8 cellular contexts compared by ENCODE assay signal in genomic region chr15:74889390-74889881, GRCh38. TPM values are rescaled to one million over a fixed set of nuclear protein-coding genes. Genes with fewer than 3 reads are reported as not detected.
A peak's percentile ranks its signal among the peaks of the same experiment; 100 is the strongest.
DNase-seq lines count a peak whose midpoint lies in the region; ATAC-seq, FAIRE-seq and TF ChIP-seq lines count a peak whose summit lies in the region.

No MANE protein-coding gene starts in this region.

- H3K9ac ChIP-seq in MM.1S (ENCODE audit: low read length), result peak overlapping the region; percentile 73; the same call in 1 of the 2 replicates
- H3K9ac ChIP-seq in GM12878 (ENCODE audit: control insufficient read depth, insufficient read depth, low read length), result peak overlapping the region; percentile 84; the same call in 1 of the 2 replicates

- H3K9me3 ChIP-seq in MM.1S (replicated peaks; ENCODE audit: insufficient read depth, low read length), result no peaks in the 10 kb centered on the region
- H3K9me3 ChIP-seq in GM12878 (replicated peaks; ENCODE audit: control insufficient read depth, insufficient read depth, low read length), result no peaks in the 10 kb centered on the region

- peak overlapping the region; percentile 95 for H3K27ac Mint-ChIP-seq in stimulated activated effector memory CD8-positive, alpha-beta T cell treated with anti-CD3 and anti-CD28 coated beads, Interleukin-12 subunit alpha, Interleukin-12 subunit beta, amount 100 ng/mL, for 72 hours

- H3K4me2 ChIP-seq in MM.1S (ENCODE audit: low read depth, low read length) (peak overlapping the region; percentile 93), GM12878 (ENCODE audit: control insufficient read depth, insufficient read depth) (peak overlapping the region; percentile 85)

- RAD21 ChIA-PET in GM12878 (lab: Charles Lee; ENCODE audit: unreplicated experiment), result interaction anchor here (1.0 to 1.2 kb wide), 3 partner anchors 10 to 118 kb away, joined by 3 to 5 read pairs (median 3); no protein-coding TSS in a partner anchor

- H3K27me3 ChIP-seq in MM.1S (replicated peaks; ENCODE audit: insufficient read depth, low read length) (no peaks in the 10 kb centered on the region), GM12878 (replicated peaks in 1 of 2; ENCODE audit: control insufficient read depth in 2 of 2, insufficient read depth in 2 of 2, low read length in 1 of 2) (no peaks in the 10 kb centered on the region)

- ATAC-seq in GM19372 (IDR thresholded peaks at IDR 0.05; ENCODE audit: low read depth, unreplicated experiment), result peak; percentile 12
- ATAC-seq in GM12878, result no peak
- no peak for ATAC-seq in stimulated activated effector memory CD8-positive, alpha-beta T cell treated with anti-CD3 and anti-CD28 coated beads, Interleukin-12 subunit alpha, Interleukin-12 subunit beta, amount 100 ng/mL, for 72 hours

- peaks cover 45% of the 10 kb centered on the region for H3K36me3 Mint-ChIP-seq in stimulated activated effector memory CD8-positive, alpha-beta T cell treated with anti-CD3 and anti-CD28 coated beads, Interleukin-12 subunit alpha, Interleukin-12 subunit beta, amount 100 ng/mL, for 72 hours

- H3K4me1 ChIP-seq in MM.1S (ENCODE audit: low read length) (peaks cover 36% of the 10 kb centered on the region), GM12878 (ENCODE audit: control insufficient read depth, insufficient read depth, low read length) (peaks cover 28% of the 10 kb centered on the region)

- H3K4me3 ChIP-seq in MM.1S (ENCODE audit: low read length) (peak overlapping the region; percentile 92), GM12878 (peak overlapping the region; percentile 83; the same call in 1 of the 2 replicates)

- H3K36me3 ChIP-seq in MM.1S (replicated peaks; ENCODE audit: insufficient read depth, low read length) (no peaks in the 10 kb centered on the region), GM12878 (ENCODE audit: control insufficient read depth in 2 of 2, insufficient read depth in 2 of 2, low read length in 1 of 2) (peaks cover 0 to 6% of the 10 kb centered on the region in 2 experiments; a peak in 2 of 4 replicates)

- peak overlapping the region; percentile 87 for H3K4me3 Mint-ChIP-seq in stimulated activated effector memory CD8-positive, alpha-beta T cell treated with anti-CD3 and anti-CD28 coated beads, Interleukin-12 subunit alpha, Interleukin-12 subunit beta, amount 100 ng/mL, for 72 hours

- H3K79me2 ChIP-seq in MM.1S (ENCODE audit: low read length), result peaks cover 9% of the 10 kb centered on the region; the same call in 1 of the 2 replicates
- H3K79me2 ChIP-seq in GM12878 (ENCODE audit: control insufficient read depth, insufficient read depth, low read length), result peaks cover 12% of the 10 kb centered on the region

- DNase-seq in AG20443 (ENCODE audit: low spot score) (peak; percentile 66), MM.1S (no peak), GM12878 (ENCODE audit: low read depth, low spot score) (no peak), iPS-NIHi11 (ENCODE audit: low spot score) (peak; percentile 61), HT-29 (ENCODE audit: low spot score) (no peak), NCI-H1092 (lab: John Stamatoyannopoulos, UW) (no peak)
- no peak for DNase-seq in stimulated activated effector memory CD8-positive, alpha-beta T cell treated with anti-CD3 and anti-CD28 coated beads, Interleukin-12 subunit alpha, Interleukin-12 subunit beta, amount 100 ng/mL, for 72 hours (ENCODE audit: low spot score in 2 of 2)

- POLR2A ChIA-PET in GM12878 (lab: Charles Lee), result interaction anchor here (0.6 to 1.9 kb wide), 7 partner anchors 10 to 1201 kb away, joined by 3 to 10 read pairs (median 5); partner anchors contain the start of gene SCAMP2

- TF ChIP-seq CTCF in MM.1S (IDR thresholded peaks at IDR 0.05; ENCODE audit: low read length) (no peak), GM12878 (IDR thresholded peaks at IDR 0.05 in 2 of 3, conservative IDR thresholded peaks at IDR 0.05 in 1 of 3; ENCODE audit: control insufficient read depth in 2 of 3, extremely low read depth in 1 of 3, insufficient read depth in 1 of 3, low read depth in 3 of 3, low read length in 3 of 3) (no peak)

- SMC1A ChIA-PET in GM12878 (lab: Charles Lee; ENCODE audit: uncharacterized antibody, unreplicated experiment), result interaction anchor here (0.9 to 1.9 kb wide), 7 partner anchors 10 to 117 kb away, joined by 3 to 7 read pairs (median 5); partner anchors contain the start of gene FAM219B

- H2AFZ ChIP-seq in MM.1S (ENCODE audit: low read length), result peak overlapping the region; percentile 94
- H2AFZ ChIP-seq in GM12878 (ENCODE audit: control insufficient read depth, low read depth, low read length), result peak overlapping the region; percentile 96

- no peak for TF ChIP-seq POLR2A in GM12878 (IDR thresholded peaks at IDR 0.05; ENCODE audit: low read depth, low read length)

- no TSS peak for BruUV-seq in GM12878 (replicated peaks; lab: Mats Ljungman, UMichigan)

- H3F3A ChIP-seq in MM.1S (ENCODE audit: insufficient read depth, low read length), result 0 out of 2 replicates have a peak, but pooled peaks cover 3% of the 10 kb centered on the region

- no peak for FAIRE-seq in GM12878 (lab: Jason Lieb, UNC)

- no peak for TF ChIP-seq EP300 in GM12878 (IDR thresholded peaks at IDR 0.05; ENCODE audit: borderline replicate concordance in 1 of 2, control insufficient read depth in 1 of 2, low read depth in 2 of 2, low read length in 2 of 2)

- in situ Hi-C loops in GM12878 (cut with MboI), result no loop called here

- H3K9me3 Mint-ChIP-seq in stimulated activated effector memory CD8-positive, alpha-beta T cell treated with anti-CD3 and anti-CD28 coated beads, Interleukin-12 subunit alpha, Interleukin-12 subunit beta, amount 100 ng/mL, for 72 hours, result no peaks in the 10 kb centered on the region

- H3K9me2 ChIP-seq in MM.1S (replicated peaks; ENCODE audit: insufficient read depth, low read length), result no peaks in the 10 kb centered on the region

- 26% methylated on average over 8 of the region's 8 CpGs for WGBS in GM12878 (ENCODE audit: insufficient coverage, insufficient replicate concordance, low lambda C conversion rate, missing lambda C conversion rate)

- H3K4me1 Mint-ChIP-seq in stimulated activated effector memory CD8-positive, alpha-beta T cell treated with anti-CD3 and anti-CD28 coated beads, Interleukin-12 subunit alpha, Interleukin-12 subunit beta, amount 100 ng/mL, for 72 hours, result peaks cover 51% of the 10 kb centered on the region

- H4K20me1 ChIP-seq in MM.1S (ENCODE audit: insufficient read depth, low read length) (no peaks in the 10 kb centered on the region), GM12878 (ENCODE audit: control insufficient read depth, insufficient read depth) (no peaks in the 10 kb centered on the region)

- intact Hi-C loops in GM12878 (cut with micrococcal nuclease; ENCODE audit: unreplicated experiment), result no loop called here

- no peak overlapping the region for H3K27ac ChIP-seq in MM.1S (ENCODE audit: low read length)
- peak overlapping the region; percentile 66; the same call in 1 of the 2 replicates for H3K27ac ChIP-seq in GM12878 (ENCODE audit: control insufficient read depth, insufficient read depth)

- TF ChIP-seq RAD21 in GM12878 (IDR thresholded peaks at IDR 0.05; ENCODE audit: insufficient read depth, low read depth, low read length), result no peak

- CTCF ChIA-PET in GM12878 (lab: Yijun Ruan, JAX), result interaction anchor here (1.2 to 4.5 kb wide), 3 partner anchors 12 to 19 kb away, joined by 3 to 37 read pairs (median 8); no protein-coding TSS in a partner anchor

RNA-seq across cellular contexts. Expression of gene MPI, which starts 0.4 kb away (rescaled TPM):
- total RNA-seq in GM12878 (2013; cell fraction: nucleolus; rRNA removed), result 139 and 141 TPM in 2 replicates
- 48.9 and 52.6 TPM in 2 replicates for total RNA-seq in GM12878 (2014; rRNA removed)
- total RNA-seq in GM12878 (2014; rRNA removed; fragmentation: Illumina TruSeq; extraction: Trizol), result 35.2 and 36.2 TPM in 2 replicates
- total RNA-seq in GM12878 (2021), result 41.6 and 44.6 TPM in 2 replicates
- polyA plus RNA-seq in GM12878 (2011; ENCODE audit: low read depth), result 63.8 TPM
- 33.5 and 68.6 TPM in 2 replicates for polyA plus RNA-seq in GM12878 (2011; rRNA removed)
- polyA plus RNA-seq in GM12878 (2011; cell fraction: cytosol; rRNA removed), result 86.2 and 120 TPM in 2 replicates
- 128 and 213 TPM in 2 replicates for polyA plus RNA-seq in GM12878 (2011; cell fraction: nucleus; rRNA removed)
- polyA plus RNA-seq in GM12878 (2012), result 91.5 and 97.0 TPM in 2 replicates
- polyA plus RNA-seq in GM12878 (2014; fragmentation: Illumina TruSeq; extraction: Trizol), result 51.8 and 93.9 TPM in 2 replicates
- polyA plus RNA-seq in GM12878 (2014; fragmentation: Nextera tagmentation; extraction: Ambion mirVana), result 10 to 100 TPM; 38.3 to 43.6 TPM
- 48.6 and 49.8 TPM in 2 replicates for polyA plus RNA-seq in GM12878 (2014; rRNA removed)
- polyA plus RNA-seq in GM12878 (2016; fragmentation: Nextera tagmentation; extraction: Ambion mirVana), result 10 to 100 TPM; 35.6 to 43.1 TPM
- polyA minus RNA-seq in GM12878 (2011; rRNA and poly(A)+ RNA removed), result 77.2 and 93.3 TPM in 2 replicates
- 13.1 and 20.6 TPM in 2 replicates for polyA minus RNA-seq in GM12878 (2011; cell fraction: cytosol; rRNA and poly(A)+ RNA removed)
- 61.1 and 79.2 TPM in 2 replicates for polyA minus RNA-seq in GM12878 (2011; cell fraction: nucleus; rRNA and poly(A)+ RNA removed)
- total RNA-seq in HT-29 (2014; rRNA removed; shearing (Covaris generic)), result 61.3 and 81.8 TPM in 2 replicates

RNA-seq across cellular contexts. Expression of gene SCAMP2, which starts 16.3 kb away (rescaled TPM):
- 61.5 and 62.7 TPM in 2 replicates for total RNA-seq in GM12878 (2013; cell fraction: nucleolus; rRNA removed)
- total RNA-seq in GM12878 (2014; rRNA removed) (51.2 and 54.8 TPM in 2 replicates), GM12878 (2014; rRNA removed; fragmentation: Illumina TruSeq; extraction: Trizol) (33.4 and 34.2 TPM in 2 replicates), GM12878 (2021) (98.5 and 101 TPM in 2 replicates)
- 45.6 TPM for polyA plus RNA-seq in GM12878 (2011; ENCODE audit: low read depth)
- polyA plus RNA-seq in GM12878 (2011; rRNA removed) (30.8 and 117 TPM in 2 replicates), GM12878 (2014; fragmentation: Illumina TruSeq; extraction: Trizol) (112 and 114 TPM in 2 replicates), GM12878 (2014; fragmentation: Nextera tagmentation; extraction: Ambion mirVana) (10 to 100 TPM; 10.9 to 22.5 TPM), GM12878 (2014; rRNA removed) (98.4 and 118 TPM in 2 replicates), GM12878 (2016; fragmentation: Nextera tagmentation; extraction: Ambion mirVana) (100 to 1,000 TPM; 156 to 158 TPM)
- 93.5 and 127 TPM in 2 replicates for polyA plus RNA-seq in GM12878 (2011; cell fraction: cytosol; rRNA removed)
- 94.2 and 105 TPM in 2 replicates for polyA plus RNA-seq in GM12878 (2011; cell fraction: nucleus; rRNA removed)
- 80.2 and 83.4 TPM in 2 replicates for polyA plus RNA-seq in GM12878 (2012)
- polyA minus RNA-seq in GM12878 (2011; rRNA and poly(A)+ RNA removed), result 106 and 111 TPM in 2 replicates
- polyA minus RNA-seq in GM12878 (2011; cell fraction: cytosol; rRNA and poly(A)+ RNA removed), result 42.9 and 46.9 TPM in 2 replicates
- polyA minus RNA-seq in GM12878 (2011; cell fraction: nucleus; rRNA and poly(A)+ RNA removed), result 23.8 and 33.4 TPM in 2 replicates
- total RNA-seq in HT-29 (2014; rRNA removed; shearing (Covaris generic)), result 45.6 and 57.4 TPM in 2 replicates

RNA-seq across cellular contexts. Expression of gene FAM219B, which starts 17.2 kb away (rescaled TPM):
- 71.1 and 78.1 TPM in 2 replicates for total RNA-seq in GM12878 (2013; cell fraction: nucleolus; rRNA removed)
- total RNA-seq in GM12878 (2014; rRNA removed) (37.1 and 39.5 TPM in 2 replicates), GM12878 (2014; rRNA removed; fragmentation: Illumina TruSeq; extraction: Trizol) (23.7 and 26.4 TPM in 2 replicates), GM12878 (2021) (41.6 and 53.2 TPM in 2 replicates)
- 68.3 TPM for polyA plus RNA-seq in GM12878 (2011; ENCODE audit: low read depth)
- polyA plus RNA-seq in GM12878 (2011; rRNA removed) (32.3 and 40.9 TPM in 2 replicates), GM12878 (2014; fragmentation: Illumina TruSeq; extraction: Trizol) (30.5 and 41.6 TPM in 2 replicates), GM12878 (2014; fragmentation: Nextera tagmentation; extraction: Ambion mirVana) (1 to 10 TPM; 7.6 to 8.9 TPM), GM12878 (2014; rRNA removed) (43.2 and 46.6 TPM in 2 replicates), GM12878 (2016; fragmentation: Nextera tagmentation; extraction: Ambion mirVana) (10 to 100 TPM; 24.2 to 28.2 TPM)
- 39.2 and 40.6 TPM in 2 replicates for polyA plus RNA-seq in GM12878 (2011; cell fraction: cytosol; rRNA removed)
- polyA plus RNA-seq in GM12878 (2011; cell fraction: nucleus; rRNA removed), result 135 and 193 TPM in 2 replicates
- 23.5 and 35.7 TPM in 2 replicates for polyA plus RNA-seq in GM12878 (2012)
- 21.2 and 29.3 TPM in 2 replicates for polyA minus RNA-seq in GM12878 (2011; rRNA and poly(A)+ RNA removed)
- 9.9 and 10.2 TPM in 2 replicates for polyA minus RNA-seq in GM12878 (2011; cell fraction: cytosol; rRNA and poly(A)+ RNA removed)
- 20.4 and 25.0 TPM in 2 replicates for polyA minus RNA-seq in GM12878 (2011; cell fraction: nucleus; rRNA and poly(A)+ RNA removed)
- total RNA-seq in HT-29 (2014; rRNA removed; shearing (Covaris generic)), result 66.1 and 66.2 TPM in 2 replicates

RNA-seq across cellular contexts. Expression of gene ULK3, which starts 46.5 kb away (rescaled TPM):
- 50.6 and 54.0 TPM in 2 replicates for total RNA-seq in GM12878 (2013; cell fraction: nucleolus; rRNA removed)
- total RNA-seq in GM12878 (2014; rRNA removed) (28.2 and 29.4 TPM in 2 replicates), GM12878 (2014; rRNA removed; fragmentation: Illumina TruSeq; extraction: Trizol) (12.3 and 14.1 TPM in 2 replicates), GM12878 (2021) (27.8 and 31.9 TPM in 2 replicates)
- 10.4 TPM for polyA plus RNA-seq in GM12878 (2011; ENCODE audit: low read depth)
- polyA plus RNA-seq in GM12878 (2011; rRNA removed) (29.7 and 38.8 TPM in 2 replicates), GM12878 (2014; fragmentation: Illumina TruSeq; extraction: Trizol) (19.9 and 25.4 TPM in 2 replicates), GM12878 (2014; fragmentation: Nextera tagmentation; extraction: Ambion mirVana) (1 to 10 TPM in 1 of 2 experiments, under 1 TPM in 1; 0.64 to 1.4 TPM), GM12878 (2014; rRNA removed) (35.3 and 38.9 TPM in 2 replicates), GM12878 (2016; fragmentation: Nextera tagmentation; extraction: Ambion mirVana) (10 to 100 TPM; 26.2 to 28.1 TPM)
- polyA plus RNA-seq in GM12878 (2011; cell fraction: cytosol; rRNA removed), result 35.0 and 41.0 TPM in 2 replicates
- polyA plus RNA-seq in GM12878 (2011; cell fraction: nucleus; rRNA removed), result 214 and 258 TPM in 2 replicates
- 15.2 and 22.4 TPM in 2 replicates for polyA plus RNA-seq in GM12878 (2012)
- polyA minus RNA-seq in GM12878 (2011; rRNA and poly(A)+ RNA removed), result 19.2 and 19.5 TPM in 2 replicates
- 6.1 and 9.3 TPM in 2 replicates for polyA minus RNA-seq in GM12878 (2011; cell fraction: cytosol; rRNA and poly(A)+ RNA removed)
- 21.8 and 23.7 TPM in 2 replicates for polyA minus RNA-seq in GM12878 (2011; cell fraction: nucleus; rRNA and poly(A)+ RNA removed)
- total RNA-seq in HT-29 (2014; rRNA removed; shearing (Covaris generic)), result 96.4 and 97.0 TPM in 2 replicates

RNA-seq across cellular contexts. Expression of gene COX5A, which starts 48.4 kb away (rescaled TPM):
- total RNA-seq in GM12878 (2013; cell fraction: nucleolus; rRNA removed), result 19.8 and 20.4 TPM in 2 replicates
- total RNA-seq in GM12878 (2014; rRNA removed), result 143 and 156 TPM in 2 replicates
- total RNA-seq in GM12878 (2014; rRNA removed; fragmentation: Illumina TruSeq; extraction: Trizol), result 316 and 330 TPM in 2 replicates
- total RNA-seq in GM12878 (2021), result 420 and 445 TPM in 2 replicates
- 231 TPM for polyA plus RNA-seq in GM12878 (2011; ENCODE audit: low read depth)
- 365 and 451 TPM in 2 replicates for polyA plus RNA-seq in GM12878 (2011; rRNA removed)
- polyA plus RNA-seq in GM12878 (2011; cell fraction: cytosol; rRNA removed), result 285 and 309 TPM in 2 replicates
- polyA plus RNA-seq in GM12878 (2011; cell fraction: nucleus; rRNA removed), result 272 and 315 TPM in 2 replicates
- 619 and 621 TPM in 2 replicates for polyA plus RNA-seq in GM12878 (2012)
- 367 and 459 TPM in 2 replicates for polyA plus RNA-seq in GM12878 (2014; fragmentation: Illumina TruSeq; extraction: Trizol)
- polyA plus RNA-seq in GM12878 (2014; fragmentation: Nextera tagmentation; extraction: Ambion mirVana), result 100 to 1,000 TPM in 1 of 2 experiments, 10 to 100 TPM in 1; 84.5 to 350 TPM
- polyA plus RNA-seq in GM12878 (2014; rRNA removed), result 421 and 474 TPM in 2 replicates
- polyA plus RNA-seq in GM12878 (2016; fragmentation: Nextera tagmentation; extraction: Ambion mirVana), result 1,000 to 10,000 TPM; 1,175 to 1,218 TPM
- polyA minus RNA-seq in GM12878 (2011; rRNA and poly(A)+ RNA removed), result 58.5 and 111 TPM in 2 replicates
- polyA minus RNA-seq in GM12878 (2011; cell fraction: cytosol; rRNA and poly(A)+ RNA removed), result 92.9 and 123 TPM in 2 replicates
- 23.3 and 36.7 TPM in 2 replicates for polyA minus RNA-seq in GM12878 (2011; cell fraction: nucleus; rRNA and poly(A)+ RNA removed)
- 122 and 144 TPM in 2 replicates for total RNA-seq in HT-29 (2014; rRNA removed; shearing (Covaris generic))

Comparison
In these comparisons a context has a peak if more than half of its experiments do, and no peak if none do; other contexts are left out.
1. DNase-seq: peak in AG20443 (single experiment) and iPS-NIHi11 (single experiment); none in MM.1S (single experiment), GM12878 (single experiment), stimulated activated effector memory CD8-positive, alpha-beta T cell treated with anti-CD3 and anti-CD28 coated beads, Interleukin-12 subunit alpha, Interleukin-12 subunit beta, amount 100 ng/mL, for 72 hours (0 of 2), HT-29 (single experiment) and NCI-H1092 (single experiment).